10 cellular contexts compared by ENCODE assay signal in the genomic region with DNA sequence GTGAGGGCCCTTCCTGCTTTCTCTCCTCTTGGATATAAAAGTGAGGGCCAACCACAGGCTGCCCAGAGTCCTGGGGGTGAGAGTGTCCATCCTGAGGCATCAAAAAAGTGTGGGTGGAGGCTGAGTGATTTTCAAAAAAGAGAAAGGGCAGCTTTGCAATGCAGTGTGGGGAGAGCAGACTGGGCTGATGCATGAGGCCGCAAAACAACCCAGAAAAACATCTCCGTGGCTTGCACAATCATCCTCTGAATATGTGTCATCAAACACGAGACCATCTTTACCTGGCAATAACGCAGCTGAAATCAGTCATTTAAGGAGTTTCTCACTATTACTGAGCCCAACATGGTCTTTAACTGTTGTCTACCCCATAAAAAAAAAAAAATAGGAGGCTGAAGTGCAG.
DNase-seq lines count a peak whose midpoint lies in the region; ATAC-seq and TF ChIP-seq lines count a peak whose summit lies in the region.
"Had no signal": no experiment of that assay in that cellular context is flagged by ENCODE, and none has a peak within 500 bp of the region (broad histone marks: within the 10 kb centered on the region; RNA-seq: fewer than 3 reads in every experiment).

No MANE protein-coding gene starts in this region.

- H3K4me3 ChIP-seq in thyroid gland (replicated peaks in 1 of 3) = no peak overlapping the region

- ATAC-seq in HG02610 (IDR thresholded peaks at IDR 0.05; ENCODE audit: unreplicated experiment) = peak; percentile 97
- peak; percentile 96 for ATAC-seq in sciatic nerve

- H3K36me3 ChIP-seq in thyroid gland = no peaks in the 10 kb centered on the region

- WGBS in thyroid gland, 2 donors = 84 to 92% methylated on average over 4 of the region's 4 CpGs

- no peaks in the 10 kb centered on the region for H3K27me3 ChIP-seq in thyroid gland

- peak; percentile 67 for DNase-seq in SIG-M5 treated with dmso at 0.1 percent for 504 hours (lab: John Stamatoyannopoulos, UW; ENCODE audit: unreplicated experiment)
- DNase-seq in SIG-M5 (lab: John Stamatoyannopoulos, UW) = no peak
- DNase-seq in RPMI7951 (ENCODE audit: low read depth) = peak; percentile 58
- DNase-seq in sciatic nerve (ENCODE audit: low spot score) = no peak
- DNase-seq in Kasumi-1 (lab: John Stamatoyannopoulos, UW) = no peak
- DNase-seq in thyroid gland = no peak
- DNase-seq in DMS53 (lab: John Stamatoyannopoulos, UW) = no peak
- DNase-seq: NCI-H1105 had no signal

- no peak for TF ChIP-seq POLR2A in thyroid gland (IDR thresholded peaks at IDR 0.05)

- H3K9me3 ChIP-seq in thyroid gland = no peaks in the 10 kb centered on the region

- intact Hi-C loops in sciatic nerve (cut with DNase I) = no loop called here
- intact Hi-C loops in thyroid gland (cut with DNase I) = no loop called here

- peaks cover 6 to 11% of the 10 kb centered on the region in 2 donors for H3K4me1 ChIP-seq in thyroid gland

- no peak overlapping the region for H3K27ac ChIP-seq in thyroid gland
- H3K27ac ChIP-seq: 22Rv1 had no signal

- no peak for TF ChIP-seq CTCF in thyroid gland (IDR thresholded peaks at IDR 0.05)

Comparison
In these comparisons a context has a peak if more than half of its experiments do, and no peak if none do; other contexts are left out.
1. DNase-seq: peak in SIG-M5 treated with dmso at 0.1 percent for 504 hours (single experiment) and RPMI7951 (single experiment); none in SIG-M5 (single experiment), sciatic nerve (single experiment), Kasumi-1 (0 of 2), thyroid gland (0 of 2) and DMS53 (single experiment).